8 cellular contexts compared by ENCODE assay signal in the genomic region with DNA sequence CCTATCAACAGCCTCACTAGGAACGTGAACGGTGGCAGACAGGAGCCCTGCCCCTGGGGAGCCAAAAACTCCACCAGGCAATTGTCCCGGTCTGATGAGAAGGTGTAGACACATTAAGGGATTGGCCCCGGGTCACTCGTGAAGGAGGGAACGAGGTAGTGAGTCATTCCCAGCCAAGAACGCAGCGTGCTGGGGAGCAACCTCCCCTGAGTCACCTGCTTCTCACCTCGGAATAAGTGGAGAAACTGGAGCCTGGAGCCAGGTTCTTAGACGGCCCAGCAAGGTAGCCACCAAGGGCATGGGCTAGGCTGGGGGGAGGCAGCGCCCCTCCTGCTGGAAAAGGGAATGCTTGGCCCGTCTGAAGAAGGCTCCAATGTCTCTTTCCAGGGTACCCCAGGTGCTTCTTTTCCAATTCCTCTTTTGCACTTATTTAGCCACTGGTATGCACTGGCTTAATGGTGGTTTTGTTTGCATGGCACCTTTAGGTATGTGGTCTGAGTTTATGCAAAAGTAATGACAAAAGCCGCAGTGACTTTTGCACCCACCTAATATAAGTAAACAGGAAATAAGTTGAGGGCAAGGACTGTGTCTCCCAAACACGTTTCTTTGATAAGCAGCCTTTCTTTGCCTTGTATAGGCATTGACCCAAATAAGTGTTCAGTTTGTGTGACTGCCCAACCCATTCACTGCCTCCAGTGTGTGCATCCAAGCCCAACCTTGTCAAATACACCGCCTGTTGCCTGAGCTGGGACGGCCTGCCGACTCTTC. TPM values are rescaled to one million over a fixed set of nuclear protein-coding genes. Genes with fewer than 3 reads are reported as not detected.
A peak's percentile ranks its signal among the peaks of the same experiment; 100 is the strongest.
DNase-seq lines count a peak whose midpoint lies in the region; ATAC-seq and TF ChIP-seq lines count a peak whose summit lies in the region.

No MANE protein-coding gene starts in this region.

- TF ChIP-seq EP300 in stomach (IDR thresholded peaks at IDR 0.05), result no peak

- in situ Hi-C loops in astrocyte of the spinal cord (cut with HindIII; ENCODE audit: low sequenced_read_pairs), result no loop called here

- WGBS in stomach, 5 donors, result 18 to 45% (median 34%) methylated on average over 17 of the region's 17 CpGs

- H3K9me3 ChIP-seq in Peyer's patch (no peaks in the 10 kb centered on the region), stomach (no peaks in the 10 kb centered on the region)

- intact Hi-C loops in stomach (cut with DNase I; ENCODE audit: low total_unique reads), result no loop called here

- H3K36me3 ChIP-seq in Peyer's patch (peaks cover 0 to 2% (median under 1%) of the 10 kb centered on the region in 3 donors), stomach (peaks cover 0 to 2% (median 0%) of the 10 kb centered on the region in 4 donors)

- H3K27ac ChIP-seq in Peyer's patch, result peak overlapping the region; percentile 84 to 95 (median 89)
- peak overlapping the region; percentile 85 to 93 (median 90) for H3K27ac ChIP-seq in stomach

- TF ChIP-seq CTCF in Peyer's patch (IDR thresholded peaks at IDR 0.05) (no peak), astrocyte of the spinal cord (IDR thresholded peaks at IDR 0.05; ENCODE audit: low read depth, low read length) (no peak), stomach (IDR thresholded peaks at IDR 0.05) (no peak)

- peak; percentile 58 for DNase-seq in SIG-M5 treated with dmso at 0.1 percent for 504 hours (lab: John Stamatoyannopoulos, UW; ENCODE audit: unreplicated experiment)
- DNase-seq in SIG-M5 (lab: John Stamatoyannopoulos, UW), result no peak
- DNase-seq in Peyer's patch, result peak; percentile 35 to 90 (median 79)
- peak; percentile 55 for DNase-seq in astrocyte of the spinal cord (ENCODE audit: low read depth, low spot score)
- peak; percentile 69 for DNase-seq in left kidney (ENCODE audit: low read depth, low spot score)
- DNase-seq in stomach, result peak; percentile 78

- H3K4me1 ChIP-seq in Peyer's patch (peaks cover 0 to 30% (median 3%) of the 10 kb centered on the region in 4 donors), stomach (peaks cover 0 to 51% (median 48%) of the 10 kb centered on the region in 4 donors)

- ATAC-seq in HG02678 (IDR thresholded peaks at IDR 0.05; ENCODE audit: unreplicated experiment), result peak; percentile 44
- no peak for ATAC-seq in GM21360 (IDR thresholded peaks at IDR 0.05; ENCODE audit: unreplicated experiment)

- TF ChIP-seq POLR2A in Peyer's patch (IDR thresholded peaks at IDR 0.05) (peak; percentile 27 to 77), stomach (IDR thresholded peaks at IDR 0.05) (no peak)

- H3K4me3 ChIP-seq in Peyer's patch (peak overlapping the region; percentile 81 to 98 (median 93)), astrocyte of the spinal cord (ENCODE audit: low read depth, low read length) (peak overlapping the region; percentile 82), stomach (peak overlapping the region; percentile 76 to 99 (median 88))

- H3K27me3 ChIP-seq in Peyer's patch (no peaks in the 10 kb centered on the region), stomach (no peaks in the 10 kb centered on the region)

RNA-seq across cellular contexts. Expression of a gene that starts 1.8 kb away (rescaled TPM):
- total RNA-seq in Peyer's patch, result 100 to 1,000 TPM in 1 of 4 donors, 10 to 100 TPM in 3; 37.1 to 124 (median 58.8) TPM
- total RNA-seq in stomach, result 100 to 1,000 TPM in 2 of 5 donors, 10 to 100 TPM in 3; 14.2 to 218 (median 72.4) TPM
- 1 to 10 TPM; 2.1 to 2.4 (median 2.3) TPM for polyA plus RNA-seq in stomach

Comparison
In these comparisons a context has a peak if more than half of its experiments do, and no peak if none do; other contexts are left out.
1. POLR2A ChIP-seq: peak in Peyer's patch (2 of 2); none in stomach (0 of 4).
2. Peak in every context shown above with its lines, with median percentiles within 50 percentile points of each other: H3K4me3 ChIP-seq.